Comparison of ENCODE assay signal across 1 cellular context in genomic region chr7:92179393-92179924, GRCh38.
TF ChIP-seq lines count a peak whose summit lies in the region.

No MANE protein-coding gene starts in this region.

TF ChIP-seq in GM23338, 12 proteins besides CTCF, POLR2A, EP300 and RAD21:
- TF ChIP-seq ZNF462 (CRISPR knock-in tag; IDR thresholded peaks at IDR 0.05) = no peak
- no peak for TF ChIP-seq EZH2 (IDR thresholded peaks at IDR 0.05; ENCODE audit: low read depth, unreplicated experiment)
- no peak for TF ChIP-seq REST (IDR thresholded peaks at IDR 0.05; ENCODE audit: unreplicated experiment)
- TF ChIP-seq CREB1 (CRISPR knock-in tag; IDR thresholded peaks at IDR 0.05; ENCODE audit: low read depth) = no peak
- TF ChIP-seq ETS1 (IDR thresholded peaks at IDR 0.05) = no peak
- TF ChIP-seq EZH2phosphoT487 (IDR thresholded peaks at IDR 0.05; ENCODE audit: unreplicated experiment) = no peak
